ENCODE assay signal across 16 cellular contexts in the genomic region with DNA sequence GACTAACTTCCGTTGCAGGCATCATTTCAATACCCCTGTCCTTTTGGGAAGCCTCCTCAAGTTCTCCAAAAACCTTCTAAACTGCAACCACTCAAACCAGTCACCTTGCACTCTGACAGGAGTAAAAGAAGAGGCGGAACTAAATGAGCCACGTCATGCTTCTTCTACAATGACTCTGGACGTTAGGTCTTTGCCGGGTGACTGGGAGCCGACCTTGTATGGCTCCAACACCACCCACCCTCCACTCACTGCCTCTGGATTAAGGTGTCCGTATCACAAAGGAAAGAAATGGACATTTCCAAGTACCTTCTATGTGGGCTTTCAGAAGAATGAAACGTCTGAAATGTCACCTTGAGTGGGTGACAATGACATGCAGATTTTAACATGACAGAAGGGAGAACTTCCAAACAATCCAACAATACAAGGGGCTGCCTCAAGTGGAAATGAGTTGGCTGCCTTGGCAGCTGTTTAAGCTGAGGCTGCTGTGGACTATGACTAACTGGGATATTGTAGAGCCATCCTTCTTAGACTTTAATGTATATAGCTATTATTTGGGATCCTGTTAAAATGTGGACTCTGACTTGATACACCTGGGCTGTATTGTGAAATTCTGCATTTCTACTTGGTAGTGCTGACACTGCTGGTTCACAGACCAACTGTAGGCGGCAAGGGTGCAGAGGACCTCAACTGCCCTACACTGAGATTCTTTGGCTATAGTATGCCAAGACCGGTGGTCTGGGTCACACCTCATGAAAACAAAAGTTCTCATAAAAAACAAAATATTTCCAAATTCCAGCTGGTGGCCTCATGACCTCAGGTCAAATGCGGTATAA.
"Had no signal": no experiment of that assay in that cellular context is flagged by ENCODE, and none has a peak within 500 bp of the region (broad histone marks: within the 10 kb centered on the region; RNA-seq: fewer than 3 reads in every experiment).

No MANE protein-coding gene starts in this region.

- H3K36me3 ChIP-seq: adrenal gland had no signal

- H3K4me1 ChIP-seq: adrenal gland, testis had no signal

- H3K27ac ChIP-seq: adrenal gland, testis had no signal

- H3K4me3 ChIP-seq: adrenal gland, testis had no signal

- ATAC-seq: activated naive CD4-positive, alpha-beta T cell treated with anti-CD3 and anti-CD28 coated beads, Interleukin-2, amount 50 U/mL, for 72 hours; effector memory CD8-positive, alpha-beta T cell; left colon; WTC11 had no signal

- H3K27me3 ChIP-seq: adrenal gland, testis had no signal

- H3K9me3 ChIP-seq: adrenal gland, testis had no signal

- DNase-seq: activated CD4-positive, alpha-beta memory T cell treated with anti-CD3 and anti-CD28 coated beads for 36 hours; activated CD4-positive, alpha-beta T cell treated with anti-CD3 and anti-CD28 coated beads for 4 hours; activated gamma-delta T cell treated with Interleukin-2 at 50 U/mL for 16 hours; activated T-cell treated with anti-CD3 and anti-CD28 coated beads for 4 hours; adrenal gland; effector memory CD8-positive, alpha-beta T cell; hypothalamus; islet precursor cell; left colon; mammary epithelial cell; nephron progenitor cell; nucleus accumbens; stimulated activated CD4-positive, alpha-beta T cell treated with anti-CD3 and anti-CD28 coated beads, Interleukin-2, amount 100 ng/mL, for 24 hours; testis had no signal
